In genomic region chr1:98278055-98278454, GRCh38 we compare ENCODE assay signal across 1 cellular context.
TF ChIP-seq lines count a peak whose summit lies in the region.

No MANE protein-coding gene starts in this region.

TF ChIP-seq in GM23338, 12 proteins besides CTCF, POLR2A, EP300 and RAD21 (continued from another document):
- no peak for TF ChIP-seq ZNF462 (CRISPR knock-in tag; IDR thresholded peaks at IDR 0.05)
- no peak for TF ChIP-seq NANOG (IDR thresholded peaks at IDR 0.05; ENCODE audit: borderline replicate concordance)
- no peak for TF ChIP-seq JUNB (IDR thresholded peaks at IDR 0.05; ENCODE audit: unreplicated experiment)
- TF ChIP-seq EZH2 (IDR thresholded peaks at IDR 0.05; ENCODE audit: low read depth, unreplicated experiment): no peak
- no peak for TF ChIP-seq STAT1 (IDR thresholded peaks at IDR 0.05; ENCODE audit: unreplicated experiment)
- TF ChIP-seq CREB1 (CRISPR knock-in tag; IDR thresholded peaks at IDR 0.05; ENCODE audit: low read depth): no peak
